ENCODE assay signal across 13 cellular contexts in the genomic region with DNA sequence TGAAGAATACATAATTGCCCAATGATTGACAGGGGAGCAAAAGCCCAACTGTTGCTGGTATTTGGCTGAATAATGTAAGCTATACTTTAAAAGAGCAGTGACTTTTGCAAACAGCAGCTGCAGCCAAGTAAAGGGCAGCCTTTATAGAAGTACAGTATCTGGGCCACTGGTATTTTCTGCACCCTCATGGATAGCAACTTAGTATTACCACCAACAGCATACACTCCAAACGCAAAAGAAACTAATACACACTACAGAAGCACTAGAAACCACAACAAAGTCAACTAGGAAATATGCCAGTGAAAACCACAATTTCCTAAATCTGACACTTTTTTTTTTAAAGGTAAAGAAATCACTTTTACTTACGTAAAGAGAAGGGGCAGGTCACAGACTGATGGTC.
DNase-seq lines count a peak whose midpoint lies in the region; ATAC-seq and TF ChIP-seq lines count a peak whose summit lies in the region.
"Had no signal": no experiment of that assay in that cellular context is flagged by ENCODE, and none has a peak within 500 bp of the region (broad histone marks: within the 10 kb centered on the region; RNA-seq: fewer than 3 reads in every experiment).

No MANE protein-coding gene starts in this region.

- no peaks in the 10 kb centered on the region for H3K36me3 Mint-ChIP-seq in activated CD4-positive, alpha-beta T cell treated with anti-CD3 and anti-CD28 coated beads for 36 hours (ENCODE audit: low read depth)
- H3K36me3 Mint-ChIP-seq in activated naive CD8-positive, alpha-beta T cell treated with anti-CD3 and anti-CD28 coated beads for 36 hours = peaks cover 6% of the 10 kb centered on the region

- H3K9me3 ChIP-seq in gastrocnemius medialis = no peaks in the 10 kb centered on the region
- H3K9me3 ChIP-seq: body of pancreas had no signal

- intact Hi-C loops in activated CD4-positive, alpha-beta T cell treated with anti-CD3 and anti-CD28 coated beads for 36 hours (cut with DNase I, micrococcal nuclease) = loop anchor here (1.0 to 10.0 kb wide), 3 partner anchors 81 to 1165 kb away; no protein-coding TSS in a partner anchor
- intact Hi-C loops in gastrocnemius medialis (cut with DNase I; ENCODE audit: low total_unique reads) = no loop called here

- in situ Hi-C loops in gastrocnemius medialis (cut with MboI; ENCODE audit: low sequenced_read_pairs in 4 of 4) = no loop called here

- no peaks in the 10 kb centered on the region for H3K36me3 ChIP-seq in gastrocnemius medialis
- H3K36me3 ChIP-seq: WERI-Rb-1 had no signal

- H3K4me3 ChIP-seq in gastrocnemius medialis = no peak overlapping the region
- H3K4me3 ChIP-seq: body of pancreas had no signal

- peaks cover 11% of the 10 kb centered on the region for H3K27me3 Mint-ChIP-seq in activated CD4-positive, alpha-beta T cell treated with anti-CD3 and anti-CD28 coated beads for 36 hours
- H3K27me3 Mint-ChIP-seq in activated naive CD8-positive, alpha-beta T cell treated with anti-CD3 and anti-CD28 coated beads for 36 hours = no peaks in the 10 kb centered on the region
- H3K27me3 Mint-ChIP-seq: IgD-negative memory B cell had no signal

- peak; percentile 84 for ATAC-seq in activated CD4-positive, alpha-beta T cell treated with anti-CD3 and anti-CD28 coated beads for 36 hours
- ATAC-seq in HG02981 (IDR thresholded peaks at IDR 0.05; ENCODE audit: unreplicated experiment) (peak; percentile 63), gastrocnemius medialis (no peak), HG03460 (IDR thresholded peaks at IDR 0.05; ENCODE audit: unreplicated experiment) (no peak)
- ATAC-seq: body of pancreas had no signal

- TF ChIP-seq CTCF in gastrocnemius medialis (IDR thresholded peaks at IDR 0.05 in 4 of 5, conservative IDR thresholded peaks at IDR 0.05 in 1 of 5) = no peak

- peaks cover 34% of the 10 kb centered on the region for H3K4me1 Mint-ChIP-seq in activated CD4-positive, alpha-beta T cell treated with anti-CD3 and anti-CD28 coated beads for 36 hours
- H3K4me1 Mint-ChIP-seq in activated naive CD8-positive, alpha-beta T cell treated with anti-CD3 and anti-CD28 coated beads for 36 hours = peaks cover 43% of the 10 kb centered on the region

- CTCF ChIA-PET in activated CD4-positive, alpha-beta T cell treated with anti-CD3 and anti-CD28 coated beads for 36 hours (lab: Charles Lee) = interaction anchor here (0.8 to 1.4 kb wide), 5 partner anchors 15 to 111 kb away, joined by 3 read pairs; no protein-coding TSS in a partner anchor

- H3K9me3 Mint-ChIP-seq in activated CD4-positive, alpha-beta T cell treated with anti-CD3 and anti-CD28 coated beads for 36 hours (ENCODE audit: low read depth) = no peaks in the 10 kb centered on the region
- H3K9me3 Mint-ChIP-seq in activated naive CD8-positive, alpha-beta T cell treated with anti-CD3 and anti-CD28 coated beads for 36 hours = no peaks in the 10 kb centered on the region
- H3K9me3 Mint-ChIP-seq: IgD-negative memory B cell had no signal

- peaks cover 67 to 84% of the 10 kb centered on the region in 2 donors for H3K4me1 ChIP-seq in gastrocnemius medialis

- H3K27me3 ChIP-seq in gastrocnemius medialis = no peaks in the 10 kb centered on the region
- H3K27me3 ChIP-seq: body of pancreas had no signal

- POLR2A ChIA-PET in activated CD4-positive, alpha-beta T cell treated with anti-CD3 and anti-CD28 coated beads for 36 hours (lab: Charles Lee) = no interaction called here

- no peak overlapping the region for H3K27ac Mint-ChIP-seq in activated CD4-positive, alpha-beta T cell treated with anti-CD3 and anti-CD28 coated beads for 36 hours
- no peak overlapping the region for H3K27ac Mint-ChIP-seq in activated naive CD8-positive, alpha-beta T cell treated with anti-CD3 and anti-CD28 coated beads for 36 hours

- no peak for TF ChIP-seq POLR2A in gastrocnemius medialis (IDR thresholded peaks at IDR 0.05)

- H3K4me3 Mint-ChIP-seq in activated CD4-positive, alpha-beta T cell treated with anti-CD3 and anti-CD28 coated beads for 36 hours = no peak overlapping the region
- peak overlapping the region; percentile 33 for H3K4me3 Mint-ChIP-seq in activated naive CD8-positive, alpha-beta T cell treated with anti-CD3 and anti-CD28 coated beads for 36 hours

- H3K27ac ChIP-seq in gastrocnemius medialis = peak overlapping the region; percentile 14 to 71 (median 45)
- H3K27ac ChIP-seq: body of pancreas, WERI-Rb-1 had no signal

- DNase-seq in activated CD4-positive, alpha-beta T cell treated with anti-CD3 and anti-CD28 coated beads for 36 hours = no peak
- no peak for DNase-seq in activated CD4-positive, alpha-beta T cell treated with anti-CD3 and anti-CD28 coated beads, Interleukin-2, amount 50 U/mL, for 48 hours
- DNase-seq in activated naive CD8-positive, alpha-beta T cell treated with anti-CD3 and anti-CD28 coated beads for 36 hours = no peak
- no peak for DNase-seq in gastrocnemius medialis
- no peak for DNase-seq in ureter (ENCODE audit: low spot score)
- no peak for DNase-seq in germinal center (ENCODE audit: low spot score)
- DNase-seq: ACHN, body of pancreas, foreskin fibroblast, WERI-Rb-1 had no signal

Comparison
In these comparisons a context has a peak if more than half of its experiments do, and no peak if none do; other contexts are left out.
1. ATAC-seq: peak in activated CD4-positive, alpha-beta T cell treated with anti-CD3 and anti-CD28 coated beads for 36 hours (single experiment) and HG02981 (single experiment); none in gastrocnemius medialis (0 of 2) and HG03460 (single experiment).